In the genomic region with DNA sequence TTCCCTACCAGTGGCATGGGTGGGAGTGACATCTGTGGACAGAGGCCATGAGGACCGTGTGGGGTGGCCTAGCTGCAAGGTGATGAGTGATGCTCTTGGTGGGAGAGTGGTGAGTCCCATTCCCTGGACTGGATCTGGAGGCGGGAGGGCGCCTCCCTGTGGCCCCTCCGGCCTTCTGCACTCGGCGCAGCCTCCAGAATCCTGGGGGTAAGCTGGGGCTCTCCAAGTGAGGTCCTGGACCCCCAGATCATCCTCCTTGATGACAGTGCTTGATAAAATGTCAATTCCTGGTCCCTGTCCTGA, we compare ENCODE assay signal across 8 cellular contexts. TPM values are rescaled to one million over a fixed set of nuclear protein-coding genes. Genes with fewer than 3 reads are reported as not detected.
DNase-seq lines count a peak whose midpoint lies in the region; TF ChIP-seq lines count a peak whose summit lies in the region.

No MANE protein-coding gene starts in this region.

- peaks cover 4% of the 10 kb centered on the region for H3K4me1 ChIP-seq in A673 (ENCODE audit: insufficient read depth, low read length, poor library complexity, severe bottlenecking)
- H3K4me1 ChIP-seq in iPS-20b (ENCODE audit: insufficient read depth, low read length): no peaks in the 10 kb centered on the region
- H3K4me1 ChIP-seq in Karpas-422 (ENCODE audit: low read length): no peaks in the 10 kb centered on the region

- POLR2A ChIA-PET in A673 (lab: Charles Lee; ENCODE audit: low non-redundant PET): no interaction called here

- TF ChIP-seq CTCF in A673 (conservative IDR thresholded peaks at IDR 0.05; ENCODE audit: low read depth, low read length): peak; percentile 52

- no peak for DNase-seq in A673 (ENCODE audit: low spot score)
- DNase-seq in ELF-1 (ENCODE audit: low read depth, low spot score): peak; percentile 56
- DNase-seq in UCSD-AML1 (lab: John Stamatoyannopoulos, UW; ENCODE audit: unreplicated experiment): peak; percentile 67
- no peak for DNase-seq in C1 segment of cervical spinal cord (lab: John Stamatoyannopoulos, UW)
- DNase-seq in stimulated activated CD8-positive, alpha-beta memory T cell treated with anti-CD3 and anti-CD28 coated beads, Interleukin-4, amount 100 ng/mL, for 48 hours: no peak
- DNase-seq in Karpas-422: no peak
- no peak for DNase-seq in NOMO-1 (lab: John Stamatoyannopoulos, UW; ENCODE audit: unreplicated experiment in 2 of 2)

- no TSS peak for BruUV-seq in A673 (replicated peaks; lab: Mats Ljungman, UMichigan)

- H3K9me3 ChIP-seq in A673 (ENCODE audit: low read depth, low read length, poor library complexity, severe bottlenecking) (no peaks in the 10 kb centered on the region), iPS-20b (ENCODE audit: insufficient read depth, low read depth, low read length) (no peaks in the 10 kb centered on the region), Karpas-422 (ENCODE audit: low read length) (no peaks in the 10 kb centered on the region)

- H3K27me3 ChIP-seq in A673 (replicated peaks; ENCODE audit: insufficient read depth, low read depth, low read length, poor library complexity): peaks cover 5% of the 10 kb centered on the region
- peaks cover 37% of the 10 kb centered on the region for H3K27me3 ChIP-seq in iPS-20b (ENCODE audit: insufficient read depth, low read length)
- H3K27me3 ChIP-seq in Karpas-422 (ENCODE audit: low read length): no peaks in the 10 kb centered on the region

- H3K9me2 ChIP-seq in Karpas-422 (replicated peaks; ENCODE audit: insufficient read depth, low read length): no peaks in the 10 kb centered on the region

- H3K36me3 ChIP-seq in A673 (ENCODE audit: insufficient read depth, low read length, poor library complexity, severe bottlenecking) (no peaks in the 10 kb centered on the region), iPS-20b (ENCODE audit: insufficient read depth, low read depth, low read length) (no peaks in the 10 kb centered on the region), Karpas-422 (ENCODE audit: insufficient read depth, low read length) (no peaks in the 10 kb centered on the region)

- no peak overlapping the region for H3K9ac ChIP-seq in iPS-20b (ENCODE audit: low read depth, low read length)
- H3K9ac ChIP-seq in Karpas-422 (ENCODE audit: low read length): no peak overlapping the region

- H4K20me1 ChIP-seq in Karpas-422 (ENCODE audit: insufficient read depth, low read depth, low read length): no peaks in the 10 kb centered on the region

- CTCF ChIA-PET in A673 (lab: Charles Lee): interaction anchor here (0.5 kb wide), 1 partner anchor 351 kb away, joined by 5 read pairs; no protein-coding TSS in a partner anchor

- H3K4me2 ChIP-seq in Karpas-422 (ENCODE audit: low read depth, low read length, poor library complexity, severe bottlenecking): no peak overlapping the region

- H3K27ac ChIP-seq in A673 (ENCODE audit: low read depth, low read length, poor library complexity, severe bottlenecking) (no peak overlapping the region), iPS-20b (ENCODE audit: low read length) (no peak overlapping the region), Karpas-422 (ENCODE audit: low read length) (no peak overlapping the region)

- H3K79me2 ChIP-seq in Karpas-422 (ENCODE audit: low read length): no peaks in the 10 kb centered on the region

- no peak overlapping the region for H2AFZ ChIP-seq in Karpas-422 (ENCODE audit: low read length)

- H3K4me3 ChIP-seq in A673 (ENCODE audit: low read depth, low read length, poor library complexity, severe bottlenecking) (no peak overlapping the region), iPS-20b (ENCODE audit: low read length) (peak overlapping the region; percentile 58; the same call in 1 of the 2 replicates), Karpas-422 (ENCODE audit: low read length) (no peak overlapping the region)

- intact Hi-C loops in A673 (cut with micrococcal nuclease; ENCODE audit: unreplicated experiment): no loop called here

RNA-seq across cellular contexts. Expression of a gene that starts 32.3 kb away (rescaled TPM):
- total RNA-seq in A673 (2021): 15.6 and 17.9 TPM in 2 replicates
- not detected in 2 replicates for total RNA-seq in Karpas-422 (2014; rRNA removed; shearing (Covaris generic); ENCODE audit: low replicate concordance)

Comparison
In these comparisons a context has a peak if more than half of its experiments do, and no peak if none do; other contexts are left out.
1. DNase-seq: peak in ELF-1 (single experiment) and UCSD-AML1 (single experiment); none in A673 (single experiment), C1 segment of cervical spinal cord (0 of 14), stimulated activated CD8-positive, alpha-beta memory T cell treated with anti-CD3 and anti-CD28 coated beads, Interleukin-4, amount 100 ng/mL, for 48 hours (single experiment), Karpas-422 (single experiment) and NOMO-1 (0 of 2).
2. RNA of a gene that starts 32.3 kb away (total RNA-seq): 15.6 to 17.9 TPM in A673; not detected in Karpas-422; every median in the first group is over 10 times any median in the second.